Comparison of ENCODE assay signal across 8 cellular contexts in genomic region chr11:65427691-65428577, GRCh38. TPM values are rescaled to one million over a fixed set of nuclear protein-coding genes. Genes with fewer than 3 reads are reported as not detected.
DNase-seq lines count a peak whose midpoint lies in the region; FAIRE-seq and TF ChIP-seq lines count a peak whose summit lies in the region.

No MANE protein-coding gene starts in this region.

- H3K4me1 ChIP-seq in adipocyte (ENCODE audit: control insufficient read depth, insufficient read depth, low read length) (no peaks in the 10 kb centered on the region), right atrium auricular region (peaks cover 0 to 60% of the 10 kb centered on the region in 2 donors), small intestine (ENCODE audit: control insufficient read depth in 2 of 2, insufficient read depth in 1 of 2, low read depth in 1 of 2, low read length in 1 of 2) (no peaks in the 10 kb centered on the region)

- H3K9ac ChIP-seq in adipocyte (ENCODE audit: low read length): peak overlapping the region; percentile 100

- H3K36me3 ChIP-seq in adipocyte (ENCODE audit: control insufficient read depth, insufficient read depth, low read length, severe bottlenecking): peaks cover 49% of the 10 kb centered on the region
- peaks cover 78% of the 10 kb centered on the region for H3K36me3 ChIP-seq in right atrium auricular region
- H3K36me3 ChIP-seq in small intestine (ENCODE audit: control insufficient read depth in 2 of 2, insufficient read depth in 2 of 2, low read length in 2 of 2): peaks cover 0 to 9% of the 10 kb centered on the region in 2 donors

- no peak for FAIRE-seq in small intestine (lab: Jason Lieb, UNC)

- 22 to 25% (median 25%) methylated on average over 11 of the region's 11 CpGs for WGBS in small intestine, 3 donors

- peak overlapping the region; percentile 99 for H3K4me3 ChIP-seq in adipocyte (ENCODE audit: low read length)
- H3K4me3 ChIP-seq in right atrium auricular region: peak overlapping the region; percentile 79 to 95
- peak overlapping the region in 1 of 2 donors; percentile 73 for H3K4me3 ChIP-seq in small intestine (ENCODE audit: low read depth in 1 of 2, low read length in 2 of 2)

- H3K27me3 ChIP-seq in adipocyte (replicated peaks; ENCODE audit: control insufficient read depth, insufficient read depth, low read length) (no peaks in the 10 kb centered on the region), right atrium auricular region (no peaks in the 10 kb centered on the region), small intestine (ENCODE audit: control insufficient read depth in 2 of 2, insufficient read depth in 2 of 2, low read length in 2 of 2) (no peaks in the 10 kb centered on the region)

- peak; percentile 79 for DNase-seq in EL
- DNase-seq in NCI-H460 (ENCODE audit: extremely low read depth, low read depth): peak; percentile 61
- DNase-seq in adipocyte (ENCODE audit: low read depth): peak; percentile 68
- DNase-seq in right atrium auricular region (ENCODE audit: low spot score): peak; percentile 64
- peak; percentile 65 for DNase-seq in small intestine
- DNase-seq in COR-L47 (lab: John Stamatoyannopoulos, UW): no peak
- no peak for DNase-seq in cortex of kidney (lab: John Stamatoyannopoulos, UW)
- DNase-seq in NCI-H1436 treated with DMSO at 0.1 percent for 48 hours (lab: John Stamatoyannopoulos, UW): no peak

- no peak for TF ChIP-seq CTCF in right atrium auricular region (IDR thresholded peaks at IDR 0.05)

- H3K27ac ChIP-seq in right atrium auricular region: peak overlapping the region; percentile 99
- peak overlapping the region; percentile 94 to 96 for H3K27ac ChIP-seq in small intestine (ENCODE audit: low read depth in 1 of 2, low read length in 1 of 2)

- H3K9me3 ChIP-seq in adipocyte (ENCODE audit: control insufficient read depth, low read length): no peaks in the 10 kb centered on the region
- H3K9me3 ChIP-seq in right atrium auricular region: no peaks in the 10 kb centered on the region
- no peaks in the 10 kb centered on the region for H3K9me3 ChIP-seq in small intestine (ENCODE audit: control insufficient read depth, low read depth)

RNA-seq across cellular contexts. Expression of gene NEAT1, which starts 5.3 kb away (rescaled TPM):
- 50.1 and 58.2 TPM in 2 replicates for total RNA-seq in NCI-H460 (2014; rRNA removed; shearing (Covaris generic))
- polyA plus RNA-seq in NCI-H460 (2014; cell fraction: nucleus; rRNA removed): 197 and 205 TPM in 2 replicates
- 10 to 100 TPM; 43.7 to 52.5 TPM for total RNA-seq in right atrium auricular region
- polyA plus RNA-seq in small intestine: 1,000 to 10,000 TPM in 1 of 3 donors, 100 to 1,000 TPM in 2; 256 to 3,420 (median 665) TPM

RNA-seq across cellular contexts. Expression of gene FRMD8, which starts 41.5 kb away (rescaled TPM):
- total RNA-seq in NCI-H460 (2014; rRNA removed; shearing (Covaris generic)): 14.4 and 15.1 TPM in 2 replicates
- polyA plus RNA-seq in NCI-H460 (2014; cell fraction: nucleus; rRNA removed): 54.3 and 65.4 TPM in 2 replicates
- total RNA-seq in right atrium auricular region: 10 to 100 TPM; 10.2 to 23.8 TPM
- 10 to 100 TPM; 24.4 to 31.1 (median 27.7) TPM for polyA plus RNA-seq in small intestine

RNA-seq across cellular contexts. Expression of gene SLC25A45, which starts 45.5 kb away (rescaled TPM):
- 2.0 and 4.0 TPM in 2 replicates for total RNA-seq in NCI-H460 (2014; rRNA removed; shearing (Covaris generic))
- polyA plus RNA-seq in NCI-H460 (2014; cell fraction: nucleus; rRNA removed): 7.0 and 7.5 TPM in 2 replicates
- total RNA-seq in right atrium auricular region: 1 to 10 TPM; 2.6 to 3.3 TPM
- 10 to 100 TPM; 13.9 to 26.2 (median 18.1) TPM for polyA plus RNA-seq in small intestine

Comparison
In these comparisons a context has a peak if more than half of its experiments do, and no peak if none do; other contexts are left out.
1. DNase-seq: peak in EL (single experiment), NCI-H460 (single experiment), adipocyte (single experiment), right atrium auricular region (single experiment) and small intestine (single experiment); none in COR-L47 (single experiment), cortex of kidney (single experiment) and NCI-H1436 treated with DMSO at 0.1 percent for 48 hours (single experiment).